ENCODE assay signal across 33 cellular contexts in genomic region chr4:157443537-157443936, GRCh38.
"Had no signal": no experiment of that assay in that cellular context is flagged by ENCODE, and none has a peak within 500 bp of the region (broad histone marks: within the 10 kb centered on the region; RNA-seq: fewer than 3 reads in every experiment).

No MANE protein-coding gene starts in this region.

- H3K27ac ChIP-seq: ascending aorta, cardiac muscle cell, PC-9, RWPE1, VCaP had no signal

- H3K4me2 ChIP-seq: PC-9 had no signal

- H3K27me3 ChIP-seq: ascending aorta, cardiac muscle cell had no signal

- H3K4me1 ChIP-seq: ascending aorta had no signal

- H3K4me3 ChIP-seq: ascending aorta, cardiac muscle cell, PC-9 had no signal

- H3K9me3 ChIP-seq: ascending aorta had no signal

- H2AFZ ChIP-seq: PC-9 had no signal

- H3K36me3 ChIP-seq: ascending aorta, cardiac muscle cell had no signal

- DNase-seq: activated B cell treated with CpG ODN at 0.5 μM for 24 hours; activated CD4-positive, alpha-beta memory T cell treated with anti-CD3 and anti-CD28 coated beads for 36 hours; activated CD4-positive, alpha-beta T cell treated with anti-CD3 and anti-CD28 coated beads for 4 hours; activated CD4-positive, alpha-beta T cell treated with anti-CD3 and anti-CD28 coated beads, Interleukin-2, amount 50 U/mL, for 1 hour; activated CD4-positive, CD25-positive, alpha-beta regulatory T cell treated with anti-CD3 and anti-CD28 coated beads, Interleukin-2, amount 50 U/mL, for 72 hours; activated effector memory CD4-positive, alpha-beta T cell treated with anti-CD3 and anti-CD28 coated beads, Interleukin-2, amount 50 U/mL, for 16 hours; activated naive CD4-positive, alpha-beta T cell; activated naive CD4-positive, alpha-beta T cell treated with anti-CD3 and anti-CD28 coated beads, Interleukin-2, amount 50 U/mL, for 16 hours; activated naive CD8-positive, alpha-beta T cell treated with anti-CD3 and anti-CD28 coated beads for 36 hours; activated T-cell treated with anti-CD3 and anti-CD28 coated beads, Interleukin-2, amount 50 U/mL, for 1 hour; activated T-cell treated with anti-CD3 and anti-CD28 coated beads, Interleukin-2, amount 50 U/mL, for 72 hours; amniotic stem cell; NCI-H1092 treated with DMSO at 0.1 percent for 48 hours; NCI-H1417; NCI-H146; NCI-H187; NCI-H2029 treated with DMSO at 0.1 percent for 48 hours; NCI-H2107; NCI-H2171; NCI-H510A; NCI-H526; NCI-H748 treated with DMSO at 0.1 percent for 48 hours; PC-9; SW 1271; T-helper 1 cell; T-helper 2 cell; T-helper 9 cell had no signal

- ATAC-seq: activated T-cell treated with anti-CD3 and anti-CD28 coated beads, Interleukin-2, amount 50 U/mL, for 72 hours; activated T-helper 17 cell treated with anti-CD3 and anti-CD28 coated beads, Interleukin-2, amount 50 U/mL, for 72 hours; Right ventricle myocardium inferior had no signal
